In genomic region chr15:83225449-83225848, GRCh38 we compare ENCODE assay signal across 30 cellular contexts. TPM values are rescaled to one million over a fixed set of nuclear protein-coding genes. Genes with fewer than 3 reads are reported as not detected.
"Had no signal": no experiment of that assay in that cellular context is flagged by ENCODE, and none has a peak within 500 bp of the region (broad histone marks: within the 10 kb centered on the region; RNA-seq: fewer than 3 reads in every experiment).

No MANE protein-coding gene starts in this region.

- FAIRE-seq: bronchial epithelial cell had no signal

- ATAC-seq: activated T-cell treated with anti-CD3 and anti-CD28 coated beads, Interleukin-2, amount 50 U/mL, for 72 hours; PC-3 had no signal

- H3K4me1 ChIP-seq: adrenal gland had no signal

- H3K27ac Mint-ChIP-seq: activated CD4-positive, alpha-beta memory T cell treated with anti-CD3 and anti-CD28 coated beads, Interleukin-2, amount 10 ng/mL, durations not matched to agents 7 days and 5 days; activated naive CD8-positive, alpha-beta T cell treated with anti-CD3 and anti-CD28 coated beads, Interleukin-2, amount 10 ng/mL, durations not matched to agents 7 days and 5 days; activated T-cell treated with anti-CD3 and anti-CD28 coated beads, Interleukin-2, amount 50 U/mL, for 72 hours had no signal

- H3K27ac ChIP-seq: adrenal gland, VCaP had no signal

- H3K27me3 ChIP-seq: adrenal gland had no signal

- H3K36me3 ChIP-seq: adrenal gland had no signal

- H3K9me3 Mint-ChIP-seq: activated CD4-positive, alpha-beta memory T cell treated with anti-CD3 and anti-CD28 coated beads, Interleukin-2, amount 10 ng/mL, durations not matched to agents 7 days and 5 days had no signal

- H3K4me3 Mint-ChIP-seq: activated CD4-positive, alpha-beta memory T cell treated with anti-CD3 and anti-CD28 coated beads, Interleukin-2, amount 10 ng/mL, durations not matched to agents 7 days and 5 days; activated naive CD8-positive, alpha-beta T cell treated with anti-CD3 and anti-CD28 coated beads, Interleukin-2, amount 10 ng/mL, durations not matched to agents 7 days and 5 days; activated T-cell treated with anti-CD3 and anti-CD28 coated beads, Interleukin-2, amount 50 U/mL, for 72 hours had no signal

- H3K36me3 Mint-ChIP-seq: activated naive CD8-positive, alpha-beta T cell treated with anti-CD3 and anti-CD28 coated beads, Interleukin-2, amount 10 ng/mL, durations not matched to agents 7 days and 5 days had no signal

- H3K4me1 Mint-ChIP-seq: activated CD4-positive, alpha-beta memory T cell treated with anti-CD3 and anti-CD28 coated beads, Interleukin-2, amount 10 ng/mL, durations not matched to agents 7 days and 5 days had no signal

- H3K4me3 ChIP-seq: adrenal gland had no signal

- H3K9me3 ChIP-seq: adrenal gland had no signal

- DNase-seq: activated CD4-positive, alpha-beta memory T cell treated with anti-CD3 and anti-CD28 coated beads, Interleukin-2, amount 10 ng/mL, durations not matched to agents 7 days and 5 days; activated CD4-positive, alpha-beta T cell treated with anti-CD3 and anti-CD28 coated beads, Interleukin-2, amount 50 U/mL, for 1 hour; activated CD4-positive, CD25-positive, alpha-beta regulatory T cell; activated naive CD4-positive, alpha-beta T cell treated with anti-CD3 and anti-CD28 coated beads, Interleukin-2, amount 50 U/mL, for 16 hours; activated naive CD8-positive, alpha-beta T cell treated with anti-CD3 and anti-CD28 coated beads, Interleukin-2, amount 10 ng/mL, durations not matched to agents 7 days and 5 days; activated T-cell treated with anti-CD3 and anti-CD28 coated beads for 4 hours; activated T-cell treated with anti-CD3 and anti-CD28 coated beads, Interleukin-2, amount 50 U/mL, for 72 hours; adrenal gland; anterior cingulate cortex; central memory CD4-positive, alpha-beta T cell; KG1; MV-4-11; NCI-H1092 treated with DMSO at 0.1 percent for 48 hours; NCI-H1417 treated with DMSO at 0.1 percent for 48 hours; NCI-H1694; NCI-H2029; NCI-H2107; NCI-H2171 treated with DMSO at 0.1 percent for 48 hours; NCI-H226; NCI-H526; NCI-H82; PC-3; SHP77 treated with DMSO at 0.1 percent for 48 hours; T-helper 2 cell; T1000 had no signal

RNA-seq across cellular contexts. Expression of gene BNC1, which starts 59.0 kb away (rescaled TPM):
- total RNA-seq: activated CD4-positive, alpha-beta memory T cell treated with anti-CD3 and anti-CD28 coated beads, Interleukin-2, amount 10 ng/mL, durations not matched to agents 7 days and 5 days; activated CD8-positive, alpha-beta memory T cell treated with anti-CD3 and anti-CD28 coated beads for 36 hours; activated naive CD8-positive, alpha-beta T cell treated with anti-CD3 and anti-CD28 coated beads, Interleukin-2, amount 10 ng/mL, durations not matched to agents 7 days and 5 days; activated T-cell treated with anti-CD3 and anti-CD28 coated beads, Interleukin-2, amount 50 U/mL, for 72 hours; M059J; NCI-H460 had no signal
